Comparison of ENCODE assay signal across 14 cellular contexts in genomic region chr21:41247561-41247968, GRCh38.
DNase-seq lines count a peak whose midpoint lies in the region; ATAC-seq and TF ChIP-seq lines count a peak whose summit lies in the region.
"Had no signal": no experiment of that assay in that cellular context is flagged by ENCODE, and none has a peak within 500 bp of the region (broad histone marks: within the 10 kb centered on the region; RNA-seq: fewer than 3 reads in every experiment).

No MANE protein-coding gene starts in this region.

- H3K27me3 ChIP-seq in heart left ventricle (no peaks in the 10 kb centered on the region), esophagus muscularis mucosa (no peaks in the 10 kb centered on the region), osteoblast (ENCODE audit: insufficient read depth, low read length) (no peaks in the 10 kb centered on the region), aorta (ENCODE audit: control insufficient read depth in 1 of 2, insufficient read depth in 2 of 2, low read length in 1 of 2) (no peaks in the 10 kb centered on the region), SK-N-SH (ENCODE audit: insufficient read depth) (no peaks in the 10 kb centered on the region)
- H3K27me3 ChIP-seq: SJSA1 had no signal

- H2AFZ ChIP-seq in osteoblast (ENCODE audit: low read length), result no peak overlapping the region
- H2AFZ ChIP-seq in SK-N-SH (ENCODE audit: low read depth), result no peak overlapping the region

- intact Hi-C loops in heart left ventricle (cut with DNase I), result loop anchor here in 1 of 10 donors (10.0 kb wide), 1 partner anchor 73 kb away; no protein-coding TSS in a partner anchor
- intact Hi-C loops in Right ventricle myocardium inferior (cut with DNase I), result no loop called here
- intact Hi-C loops in esophagus muscularis mucosa (cut with DNase I), result no loop called here
- intact Hi-C loops in aorta (cut with DNase I), result loop anchor here in 1 of 2 donors (2.0 kb wide), 1 partner anchor 79 kb away; the partner anchor contains the start of gene BACE2

- H3F3A ChIP-seq in SK-N-SH (replicated peaks; ENCODE audit: insufficient read depth), result no peaks in the 10 kb centered on the region

- no peak for TF ChIP-seq EP300 in esophagus muscularis mucosa (IDR thresholded peaks at IDR 0.05)
- no peak for TF ChIP-seq EP300 in SK-N-SH (IDR thresholded peaks at IDR 0.05; ENCODE audit: borderline replicate concordance in 1 of 2, low read depth in 1 of 2, low read length in 1 of 2)

- TF ChIP-seq CTCF in heart left ventricle (IDR thresholded peaks at IDR 0.05) (no peak), esophagus muscularis mucosa (IDR thresholded peaks at IDR 0.05) (no peak), osteoblast (IDR thresholded peaks at IDR 0.05; ENCODE audit: extremely low read depth, low read depth, low read length) (no peak), SK-N-SH (IDR thresholded peaks at IDR 0.05) (no peak)

- no peaks in the 10 kb centered on the region for H3K79me2 ChIP-seq in osteoblast (ENCODE audit: insufficient read depth, low read length)
- no peaks in the 10 kb centered on the region for H3K79me2 ChIP-seq in SK-N-SH (ENCODE audit: insufficient read depth)

- ATAC-seq in heart left ventricle, result peak; percentile 56 to 87 (median 74)
- no peak for ATAC-seq in Right ventricle myocardium inferior
- peak; percentile 90 for ATAC-seq in aorta (ENCODE audit: low FRiP score)
- no peak for ATAC-seq in GM18520 (IDR thresholded peaks at IDR 0.05; ENCODE audit: unreplicated experiment)

- no peak for TF ChIP-seq POLR2A in heart left ventricle (IDR thresholded peaks at IDR 0.05)
- no peak for TF ChIP-seq POLR2A in esophagus muscularis mucosa (IDR thresholded peaks at IDR 0.05; ENCODE audit: low read depth)

- H3K9ac ChIP-seq in SK-N-SH, result no peak overlapping the region

- POLR2A ChIA-PET in SK-N-SH (lab: Yijun Ruan, JAX), result no interaction called here

- 73 to 83% (median 74%) methylated on average over 25 of the region's 25 CpGs for WGBS in heart left ventricle, 4 donors
- WGBS in esophagus muscularis mucosa, result 82% methylated on average over 25 of the region's 25 CpGs
- whole genome bisulfite sequencing in aorta, 2 donors, result 4 to 6% methylated on average over 25 of the region's 25 CpGs
- 81% methylated on average over 25 of the region's 25 CpGs for WGBS in SK-N-SH (ENCODE audit: low lambda C conversion rate)

- peak overlapping the region in 2 of 12 donors; percentile 50 to 76 for H3K27ac ChIP-seq in heart left ventricle
- H3K27ac ChIP-seq in esophagus muscularis mucosa (replicated peaks in 1 of 4), result peak overlapping the region in 3 of 4 donors; percentile 41 to 50 (median 47)
- peak overlapping the region; percentile 65 for H3K27ac ChIP-seq in osteoblast (ENCODE audit: low read depth, low read length)
- H3K27ac ChIP-seq in aorta (ENCODE audit: low read depth in 1 of 2, low read length in 2 of 2), result peak overlapping the region; percentile 73 to 91
- no peak overlapping the region for H3K27ac ChIP-seq in SK-N-SH (ENCODE audit: low read depth in 2 of 2, low read length in 1 of 2)
- H3K27ac ChIP-seq: SJSA1 had no signal

- TF ChIP-seq RAD21 in SK-N-SH (IDR thresholded peaks at IDR 0.05; ENCODE audit: low read length), result no peak

- H4K20me1 ChIP-seq in osteoblast (ENCODE audit: insufficient read depth, low read length) (no peaks in the 10 kb centered on the region), SK-N-SH (ENCODE audit: insufficient read depth) (no peaks in the 10 kb centered on the region)

- CTCF ChIA-PET in SK-N-SH (lab: Yijun Ruan, JAX), result no interaction called here

- H3K9me3 ChIP-seq in heart left ventricle (no peaks in the 10 kb centered on the region), esophagus muscularis mucosa (no peaks in the 10 kb centered on the region), osteoblast (ENCODE audit: low read depth, low read length) (no peaks in the 10 kb centered on the region), aorta (ENCODE audit: control insufficient read depth, low read length) (no peaks in the 10 kb centered on the region), SK-N-SH (no peaks in the 10 kb centered on the region)
- H3K9me3 ChIP-seq: SJSA1 had no signal

- no peaks in the 10 kb centered on the region for H3K9me2 ChIP-seq in SK-N-SH

- H3K36me3 ChIP-seq in heart left ventricle (peaks cover 4 to 65% (median 30%) of the 10 kb centered on the region in 9 donors), esophagus muscularis mucosa (peaks cover 20 to 95% (median 76%) of the 10 kb centered on the region in 4 donors), osteoblast (ENCODE audit: insufficient read depth, low read length) (peaks cover 21% of the 10 kb centered on the region), aorta (ENCODE audit: control insufficient read depth in 1 of 2, insufficient read depth in 2 of 2, low read length in 1 of 2) (no peaks in the 10 kb centered on the region), SK-N-SH (replicated peaks in 1 of 2; ENCODE audit: control insufficient read depth in 1 of 2, insufficient read depth in 2 of 2, low read length in 1 of 2) (no peaks in the 10 kb centered on the region)
- H3K36me3 ChIP-seq: SJSA1 had no signal

- DNase-seq in heart left ventricle (peak in 3 of 5 donors; percentile 23 to 49 (median 31)), Right ventricle myocardium inferior (ENCODE audit: missing footprints) (no peak), esophagus muscularis mucosa (ENCODE audit: extremely low spot score) (peak; percentile 37), osteoblast (ENCODE audit: insufficient read length, low spot score, missing footprints) (peak; percentile 87), aorta (peak; percentile 87 to 92), MV-4-11 (lab: John Stamatoyannopoulos, UW) (no peak), SK-N-SH (no peak)
- DNase-seq: ACHN, activated B cell treated with CpG ODN at 0.5 μM for 24 hours, DMS79 treated with DMSO at 0.1 percent for 48 hours, NCI-H1105 treated with DMSO at 0.1 percent for 48 hours, NCI-H82 had no signal

- H3K4me1 ChIP-seq in heart left ventricle (peaks cover 0 to 13% (median 0%) of the 10 kb centered on the region in 12 donors), esophagus muscularis mucosa (peaks cover 0 to 11% (median 0%) of the 10 kb centered on the region in 4 donors), osteoblast (ENCODE audit: insufficient read depth, low read length) (peaks cover 25% of the 10 kb centered on the region), aorta (ENCODE audit: control insufficient read depth in 1 of 2, insufficient read depth in 2 of 2, low read length in 2 of 2) (peaks cover 4 to 8% of the 10 kb centered on the region in 2 donors), SK-N-SH (ENCODE audit: control insufficient read depth in 1 of 2, insufficient read depth in 2 of 2, low read depth in 1 of 2, low read length in 1 of 2) (no peaks in the 10 kb centered on the region)
- H3K4me1 ChIP-seq: SJSA1 had no signal

- H3K4me3 ChIP-seq in heart left ventricle, result peak overlapping the region in 1 of 12 donors; percentile 5
- H3K4me3 ChIP-seq in esophagus muscularis mucosa, result no peak overlapping the region
- H3K4me3 ChIP-seq in osteoblast (ENCODE audit: insufficient read depth, low read length), result no peak overlapping the region
- no peak overlapping the region for H3K4me3 ChIP-seq in aorta (ENCODE audit: low read length in 2 of 2)
- no peak overlapping the region for H3K4me3 ChIP-seq in SK-N-SH (ENCODE audit: low read depth in 2 of 2, low read length in 1 of 2)
- H3K4me3 ChIP-seq: SJSA1 had no signal

- H3K4me2 ChIP-seq in osteoblast (ENCODE audit: insufficient read depth, low read length), result no peak overlapping the region
- H3K4me2 ChIP-seq in SK-N-SH, result no peak overlapping the region

TF ChIP-seq in SK-N-SH, 30 proteins besides CTCF, POLR2A, EP300 and RAD21:
- TF ChIP-seq MXI1 (IDR thresholded peaks at IDR 0.05; ENCODE audit: low read depth, low read length), result no peak
- TF ChIP-seq GATA2 (CRISPR knock-in tag; IDR thresholded peaks at IDR 0.05), result no peak
TF ChIP-seq in SK-N-SH: peak in this region for 0.

Comparison
In these comparisons a context has a peak if more than half of its experiments do, and no peak if none do; other contexts are left out.
1. ATAC-seq: peak in heart left ventricle (4 of 4) and aorta (single experiment); none in Right ventricle myocardium inferior (single experiment) and GM18520 (single experiment).
2. DNase-seq: peak in heart left ventricle (3 of 5), esophagus muscularis mucosa (single experiment), osteoblast (single experiment) and aorta (2 of 2); none in Right ventricle myocardium inferior (single experiment), MV-4-11 (single experiment) and SK-N-SH (single experiment).
3. H3K27ac ChIP-seq: peak in esophagus muscularis mucosa (3 of 4), osteoblast (single experiment) and aorta (2 of 2); none in SK-N-SH (0 of 2).